8 cellular contexts compared by ENCODE assay signal in genomic region chr5:160119905-160120266, GRCh38. TPM values are rescaled to one million over a fixed set of nuclear protein-coding genes. Genes with fewer than 3 reads are reported as not detected.
A peak's percentile ranks its signal among the peaks of the same experiment; 100 is the strongest.
DNase-seq lines count a peak whose midpoint lies in the region; ATAC-seq and TF ChIP-seq lines count a peak whose summit lies in the region.

No MANE protein-coding gene starts in this region.

- H3K36me3 Mint-ChIP-seq in chondrocyte (ENCODE audit: low read depth) = peaks cover 4% of the 10 kb centered on the region

- no peak overlapping the region for H2BK5ac ChIP-seq in neuronal stem cell (ENCODE audit: low read length)

- H3K4ac ChIP-seq in neuronal stem cell (ENCODE audit: low read length) = no peak overlapping the region

- H3K4me2 ChIP-seq in neuronal stem cell (ENCODE audit: insufficient read depth, low read length, poor library complexity, severe bottlenecking) = no peak overlapping the region

- no peak overlapping the region for H4K8ac ChIP-seq in neuronal stem cell (ENCODE audit: low read depth, low read length)

- no peak overlapping the region for H2AFZ ChIP-seq in neuronal stem cell (ENCODE audit: low read length)

- no peak overlapping the region for H3K23ac ChIP-seq in neuronal stem cell (ENCODE audit: low read depth, low read length, poor library complexity)

- ATAC-seq in GM19035 (IDR thresholded peaks at IDR 0.05; ENCODE audit: unreplicated experiment) (peak; percentile 2), HG03103 (IDR thresholded peaks at IDR 0.05; ENCODE audit: low read depth, unreplicated experiment) (peak; percentile 1)

- H3K4me3 ChIP-seq in retinal pigment epithelial cell (ENCODE audit: low read length) (no peak overlapping the region), neuronal stem cell (ENCODE audit: low read length in 2 of 2) (no peak overlapping the region)

- no peak overlapping the region for H2AK5ac ChIP-seq in neuronal stem cell (ENCODE audit: low read depth, low read length)

- no peak overlapping the region for H3K27ac ChIP-seq in neuronal stem cell (replicated peaks; ENCODE audit: low read length)

- peaks cover 14% of the 10 kb centered on the region for H3K4me1 Mint-ChIP-seq in chondrocyte (ENCODE audit: low read depth)

- peaks cover 10% of the 10 kb centered on the region for H3K79me1 ChIP-seq in neuronal stem cell (ENCODE audit: low read depth, low read length)

- H3K27me3 ChIP-seq in neuronal stem cell (ENCODE audit: control insufficient read depth in 3 of 3, insufficient read depth in 3 of 3, low read depth in 1 of 3, low read length in 3 of 3) = no peaks in the 10 kb centered on the region

- H3K9me3 Mint-ChIP-seq in chondrocyte (ENCODE audit: low read depth) = no peaks in the 10 kb centered on the region

- H3K4me1 ChIP-seq in neuronal stem cell (ENCODE audit: control insufficient read depth in 2 of 2, insufficient read depth in 1 of 2, low read depth in 1 of 2, low read length in 2 of 2) = no peaks in the 10 kb centered on the region

- H2BK15ac ChIP-seq in neuronal stem cell (ENCODE audit: low read length) = no peak overlapping the region

- H3K36me3 ChIP-seq in neuronal stem cell (replicated peaks in 1 of 2; ENCODE audit: control insufficient read depth in 2 of 2, insufficient read depth in 2 of 2, low read length in 2 of 2) = peaks cover 3 to 31% of the 10 kb centered on the region in 2 donors

- no peak overlapping the region for H2BK12ac ChIP-seq in neuronal stem cell (ENCODE audit: low read length)

- no peak overlapping the region for H3K4me3 Mint-ChIP-seq in chondrocyte (ENCODE audit: unreplicated experiment)

- WGBS in neuronal stem cell (ENCODE audit: extremely low coverage in 2 of 2, insufficient read length in 2 of 2, insufficient replicate concordance in 1 of 2), 2 donors = no CpG with 5 or more reads among the region's 12 CpGs

- no peak overlapping the region for H3K14ac ChIP-seq in neuronal stem cell (ENCODE audit: low read length)

- H3K18ac ChIP-seq in neuronal stem cell (ENCODE audit: low read length) = no peak overlapping the region

- H4K91ac ChIP-seq in neuronal stem cell (ENCODE audit: low read depth, low read length, poor library complexity) = no peak overlapping the region

- no peak overlapping the region for H2BK120ac ChIP-seq in neuronal stem cell (ENCODE audit: low read depth, low read length)

- TF ChIP-seq CTCF in chondrocyte (IDR thresholded peaks at IDR 0.05) = peak; percentile 47
- peak; percentile 17 for TF ChIP-seq CTCF in retinal pigment epithelial cell (conservative IDR thresholded peaks at IDR 0.05; ENCODE audit: low read depth, low read length)

- DNase-seq in chondrocyte (ENCODE audit: low spot score) = no peak
- no peak for DNase-seq in retinal pigment epithelial cell (ENCODE audit: low read depth)
- DNase-seq in GM03348 (ENCODE audit: low spot score) = no peak
- no peak for DNase-seq in NCI-H510A treated with DMSO at 0.1 percent for 48 hours (lab: John Stamatoyannopoulos, UW)
- no peak for DNase-seq in NCI-H1694 (lab: John Stamatoyannopoulos, UW)
- DNase-seq in neuronal stem cell (ENCODE audit: low spot score) = no peak

- no peaks in the 10 kb centered on the region for H3K9me3 ChIP-seq in neuronal stem cell (replicated peaks in 1 of 2; ENCODE audit: control insufficient read depth in 2 of 2, insufficient read depth in 1 of 2, low read depth in 1 of 2, low read length in 2 of 2)

- peaks cover 2% of the 10 kb centered on the region for H3K27me3 Mint-ChIP-seq in chondrocyte (ENCODE audit: low read depth)

- H3K27ac Mint-ChIP-seq in chondrocyte (ENCODE audit: unreplicated experiment) = peak overlapping the region; percentile 49

- no peak overlapping the region for H3K9ac ChIP-seq in neuronal stem cell (ENCODE audit: low read depth, low read length, poor library complexity)

RNA-seq across cellular contexts. Expression of gene PWWP2A, which starts 0.6 kb away (rescaled TPM):
- total RNA-seq in chondrocyte = 14.1 to 20.8 TPM (median 18.5 TPM) in 3 replicates
- 21.7 TPM for polyA plus RNA-seq in neuronal stem cell (2013, experiment 1 of 2)
- 25.9 TPM for polyA plus RNA-seq in neuronal stem cell (2013, experiment 2 of 2)
